30 cellular contexts compared by ENCODE assay signal in genomic region chr2:139480251-139480650, GRCh38.
"Had no signal": no experiment of that assay in that cellular context is flagged by ENCODE, and none has a peak within 500 bp of the region (broad histone marks: within the 10 kb centered on the region; RNA-seq: fewer than 3 reads in every experiment).

No MANE protein-coding gene starts in this region.

- H3K27ac ChIP-seq: colonic mucosa, esophagus muscularis mucosa, foreskin keratinocyte, gastroesophageal sphincter, heart left ventricle, lower lobe of right lung, neutrophil, pancreas, right lobe of liver, stomach, thyroid gland, vagina had no signal

- H3K27me3 Mint-ChIP-seq: dendritic cell treated with granulocyte-macrophage colony-stimulating factor and Interleukin-4, amounts not matched to agents 40 ng/mL and 50 ng/mL, for 4 days; memory B cell; naive B cell; natural killer cell treated with Interleukin-12 subunit alpha and Interleukin-12 subunit beta and Interleukin-15 and Interleukin-18, amount 100 ng/mL, for 72 hours; progenitor cell of endocrine pancreas had no signal

- H3K36me3 Mint-ChIP-seq: memory B cell, mesothelial cell of epicardium, naive B cell had no signal

- DNase-seq: colonic mucosa; effector CD8-positive, alpha-beta T cell; foreskin keratinocyte; heart left ventricle; hippocampal formation; left ventricle myocardium superior; lower lobe of right lung; mucosa of descending colon; naive B cell; pancreas; right lobe of liver; small intestine; stimulated activated CD4-positive, alpha-beta T cell treated with anti-CD3 and anti-CD28 coated beads, Interleukin-15, amount 100 ng/mL, for 24 hours; stimulated activated CD4-positive, alpha-beta T cell treated with anti-CD3 and anti-CD28 coated beads, Interleukin-4, amount 100 ng/mL, for 1 hour; stimulated activated CD8-positive, alpha-beta memory T cell treated with anti-CD3 and anti-CD28 coated beads, Interleukin-4, amount 100 ng/mL, for 48 hours; stimulated activated naive CD4-positive, alpha-beta T cell treated with Interleukin-2 at 50 U/mL for 16 hours; stomach; thyroid gland; trophoblast cell had no signal

- H3K9me3 ChIP-seq: colonic mucosa, esophagus muscularis mucosa, gastroesophageal sphincter, lower lobe of right lung, mucosa of descending colon, neutrophil, pancreas, right lobe of liver, stomach, thyroid gland, vagina had no signal

- H3K4me1 ChIP-seq: colonic mucosa, foreskin keratinocyte, gastroesophageal sphincter, heart left ventricle, lower lobe of right lung, pancreas, right lobe of liver, stomach, thyroid gland, vagina had no signal

- H3K4me1 Mint-ChIP-seq: memory B cell, naive B cell had no signal

- FAIRE-seq: endothelial cell of umbilical vein, keratinocyte, pancreas, small intestine had no signal

- ATAC-seq: foreskin keratinocyte; gastroesophageal sphincter; heart left ventricle; left ventricle myocardium superior; lower lobe of right lung; mucosa of descending colon; natural killer cell treated with Interleukin-12 subunit alpha and Interleukin-12 subunit beta and Interleukin-15 and Interleukin-18, amount 100 ng/mL, for 72 hours; pancreas; right lobe of liver had no signal

- H3K27me3 ChIP-seq: colonic mucosa, esophagus muscularis mucosa, foreskin keratinocyte, gastroesophageal sphincter, heart left ventricle, neutrophil, pancreas, right lobe of liver, stomach, thyroid gland, vagina had no signal

- H3K4me3 Mint-ChIP-seq: dendritic cell treated with granulocyte-macrophage colony-stimulating factor and Interleukin-4, amounts not matched to agents 40 ng/mL and 50 ng/mL, for 4 days; memory B cell; mesothelial cell of epicardium; naive B cell; natural killer cell treated with Interleukin-12 subunit alpha and Interleukin-12 subunit beta and Interleukin-15 and Interleukin-18, amount 100 ng/mL, for 72 hours had no signal

- H3K36me3 ChIP-seq: colonic mucosa, esophagus muscularis mucosa, gastroesophageal sphincter, heart left ventricle, lower lobe of right lung, neutrophil, pancreas, right lobe of liver, stomach, thyroid gland, vagina had no signal

- H3K27ac Mint-ChIP-seq: dendritic cell treated with granulocyte-macrophage colony-stimulating factor and Interleukin-4, amounts not matched to agents 40 ng/mL and 50 ng/mL, for 4 days; memory B cell; mesothelial cell of epicardium; naive B cell; natural killer cell treated with Interleukin-12 subunit alpha and Interleukin-12 subunit beta and Interleukin-15 and Interleukin-18, amount 100 ng/mL, for 72 hours; progenitor cell of endocrine pancreas had no signal

- H3K4me3 ChIP-seq: colonic mucosa, esophagus muscularis mucosa, gastroesophageal sphincter, heart left ventricle, lower lobe of right lung, mucosa of descending colon, pancreas, right lobe of liver, stomach, thyroid gland, vagina had no signal
